In the genomic region with DNA sequence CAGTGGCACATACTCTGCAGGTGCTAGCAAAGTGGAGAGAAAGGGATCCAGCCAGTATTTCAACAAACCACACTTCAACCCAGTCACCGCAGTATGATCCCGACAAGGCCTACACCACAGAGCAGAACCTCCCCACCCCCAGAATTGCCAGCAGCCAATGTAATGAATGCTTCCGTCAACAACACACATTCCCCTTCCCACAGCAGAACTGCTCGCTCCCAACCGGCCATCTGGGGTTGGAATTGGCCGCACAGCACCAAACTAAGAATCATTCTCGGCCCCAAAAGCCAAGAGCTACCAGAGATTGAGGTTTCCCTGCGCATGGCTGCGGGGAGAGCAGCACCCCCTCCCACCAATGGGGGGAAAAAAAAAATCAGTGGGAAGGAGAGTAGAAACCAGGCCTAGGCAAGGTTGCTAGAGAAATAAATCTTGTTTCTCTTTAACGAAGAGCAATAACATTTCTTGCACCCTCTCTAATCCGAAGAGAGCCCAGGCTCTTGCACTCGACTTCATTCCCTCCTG, we compare ENCODE assay signal across 8 cellular contexts. TPM values are rescaled to one million over a fixed set of nuclear protein-coding genes. Genes with fewer than 3 reads are reported as not detected.
DNase-seq lines count a peak whose midpoint lies in the region; ATAC-seq and TF ChIP-seq lines count a peak whose summit lies in the region.

No MANE protein-coding gene starts in this region.

- no peak for TF ChIP-seq POLR2A in NB4 (IDR thresholded peaks at IDR 0.05; ENCODE audit: extremely low read depth, insufficient read length)

- DNase-seq in GM06990 (ENCODE audit: extremely low read depth, insufficient read length) (peak; percentile 26), NB4 (ENCODE audit: low read depth) (peak; percentile 89), T-helper 17 cell (no peak), cerebellar cortex (ENCODE audit: low spot score) (peak; percentile 73), iris pigment epithelial cell (ENCODE audit: low read depth) (peak; percentile 94)

- H3K4me3 ChIP-seq in GM06990 (replicated peaks; ENCODE audit: low read depth, low read length) (peak overlapping the region; percentile 97), NB4 (ENCODE audit: low read depth, low read length) (peak overlapping the region; percentile 82), skin epidermis (peak overlapping the region; percentile 58 to 97 (median 83))

- no peaks in the 10 kb centered on the region for H3K36me3 ChIP-seq in GM06990 (ENCODE audit: control insufficient read depth, insufficient read depth, low read length)

- H3K4me3 Mint-ChIP-seq in T-helper 17 cell: peak overlapping the region; percentile 96

- peak overlapping the region; percentile 66 to 99 (median 97) for H3K27ac ChIP-seq in skin epidermis

- H3K27me3 Mint-ChIP-seq in T-helper 17 cell: no peaks in the 10 kb centered on the region

- ATAC-seq in T-helper 17 cell (no peak), HG03159 (IDR thresholded peaks at IDR 0.05; ENCODE audit: unreplicated experiment) (no peak), HG03135 (IDR thresholded peaks at IDR 0.05; ENCODE audit: unreplicated experiment) (no peak)

- H3K9me3 ChIP-seq in T-helper 17 cell (ENCODE audit: control insufficient read depth, low read length, poor library complexity, severe bottlenecking): no peaks in the 10 kb centered on the region

- H3K27me3 ChIP-seq in GM06990 (replicated peaks; ENCODE audit: control insufficient read depth, insufficient read depth, low read length): no peaks in the 10 kb centered on the region

- peaks cover 56% of the 10 kb centered on the region for H3K4me1 Mint-ChIP-seq in T-helper 17 cell

- peak overlapping the region; percentile 93 for H3K27ac Mint-ChIP-seq in T-helper 17 cell

- H3K36me3 Mint-ChIP-seq in T-helper 17 cell (ENCODE audit: low read depth): peaks cover 3% of the 10 kb centered on the region

- no peak for TF ChIP-seq CTCF in GM06990 (IDR thresholded peaks at IDR 0.05; ENCODE audit: insufficient read depth, low read length, poor library complexity, severe bottlenecking)
- TF ChIP-seq CTCF in NB4 (IDR thresholded peaks at IDR 0.05; ENCODE audit: low read depth, low read length): no peak

RNA-seq across cellular contexts. Expression of a gene that starts 1.1 kb away (rescaled TPM):
- total RNA-seq in T-helper 17 cell: 1 to 10 TPM; 9.5 to 10.0 TPM

Comparison
In these comparisons a context has a peak if more than half of its experiments do, and no peak if none do; other contexts are left out.
1. DNase-seq: peak in GM06990 (single experiment), NB4 (single experiment), cerebellar cortex (single experiment) and iris pigment epithelial cell (single experiment); none in T-helper 17 cell (0 of 3).
2. Peak in every context shown above with its lines, with median percentiles within 50 percentile points of each other: H3K4me3 ChIP-seq.